ENCODE assay signal across 10 cellular contexts in the genomic region with DNA sequence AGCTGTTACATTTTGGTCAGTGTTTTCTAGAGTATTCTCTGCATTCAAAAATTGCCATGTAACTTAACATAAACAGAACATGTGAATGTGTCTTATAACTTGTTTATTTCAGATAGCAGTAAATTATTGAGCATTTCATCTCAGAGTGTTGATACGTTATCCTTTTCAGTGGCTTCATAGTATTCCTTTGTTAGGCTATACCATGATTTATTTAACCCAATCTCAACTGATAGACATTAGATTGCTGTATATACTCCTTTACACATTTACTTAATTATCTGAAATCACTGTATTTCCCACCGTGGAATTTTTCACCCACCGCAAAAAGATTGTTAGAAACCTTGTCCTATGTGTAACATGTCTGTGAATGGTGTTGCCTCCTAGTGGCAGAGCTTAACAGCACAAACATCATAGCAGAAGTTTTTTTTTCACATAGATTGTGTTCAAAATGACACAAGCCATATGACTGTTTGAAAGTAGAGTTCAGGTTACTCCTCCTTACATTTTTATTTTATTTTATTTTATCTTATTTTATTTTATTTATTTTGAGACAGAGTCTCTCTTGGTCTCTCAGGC. TPM values are rescaled to one million over a fixed set of nuclear protein-coding genes. Genes with fewer than 3 reads are reported as not detected.
DNase-seq lines count a peak whose midpoint lies in the region; ATAC-seq, FAIRE-seq and TF ChIP-seq lines count a peak whose summit lies in the region.
"Had no signal": no experiment of that assay in that cellular context is flagged by ENCODE, and none has a peak within 500 bp of the region (broad histone marks: within the 10 kb centered on the region; RNA-seq: fewer than 3 reads in every experiment).

No MANE protein-coding gene starts in this region.

- H3K27ac ChIP-seq in K562 (ENCODE audit: extremely low read depth, low read depth, low read length), result no peak overlapping the region

- H3K4me1 Mint-ChIP-seq in nephron progenitor cell, result no peaks in the 10 kb centered on the region
- H3K4me1 Mint-ChIP-seq: activated naive CD8-positive, alpha-beta T cell treated with anti-CD3 and anti-CD28 coated beads for 36 hours had no signal

- BruUV-seq in K562 (replicated peaks; lab: Mats Ljungman, UMichigan), result no TSS peak

- no peak for TF ChIP-seq RAD21 in K562 (CRISPR knock-in tag; conservative IDR thresholded peaks at IDR 0.05 in 1 of 2, IDR thresholded peaks at IDR 0.05 in 1 of 2)

- peak; percentile 20 for DNase-seq in GM03348 (ENCODE audit: low spot score)
- DNase-seq in Jurkat, Clone E6-1 (ENCODE audit: low read depth, low spot score), result peak; percentile 29
- peak in 3 of 4 experiments; percentile 11 to 12 (median 11) for DNase-seq in K562 (ENCODE audit: extremely low read depth in 1 of 4, low spot score in 3 of 4)
- DNase-seq in nephron progenitor cell, result no peak
- no peak for DNase-seq in NCI-H146 treated with DMSO at 0.1 percent for 48 hours (lab: John Stamatoyannopoulos, UW; ENCODE audit: unreplicated experiment)
- no peak for DNase-seq in DMS79 (lab: John Stamatoyannopoulos, UW)
- DNase-seq in NCI-H345 treated with DMSO at 0.1 percent for 48 hours (lab: John Stamatoyannopoulos, UW; ENCODE audit: unreplicated experiment), result no peak
- DNase-seq: activated naive CD8-positive, alpha-beta T cell treated with anti-CD3 and anti-CD28 coated beads for 36 hours; T-helper 1 cell had no signal

- WGBS in K562 (ENCODE audit: insufficient coverage, low coverage, missing lambda C conversion rate), result 75% methylated on average over 3 of the region's 3 CpGs

- no peaks in the 10 kb centered on the region for H3K9me1 ChIP-seq in K562 (ENCODE audit: control insufficient read depth, insufficient read depth, low read length)

- CTCF ChIA-PET in K562 (lab: Yijun Ruan, JAX; ENCODE audit: low intra/inter-chr PET ratio), result no interaction called here

- no peaks in the 10 kb centered on the region for H3K9me3 ChIP-seq in K562 (replicated peaks; ENCODE audit: control insufficient read depth, insufficient read depth, low read depth, low read length)

- H3K79me2 ChIP-seq in K562 (ENCODE audit: control insufficient read depth, insufficient read depth, low read length), result no peaks in the 10 kb centered on the region

- TF ChIP-seq EP300 in K562 (IDR thresholded peaks at IDR 0.05; ENCODE audit: low read length), result no peak

- peaks cover 68% of the 10 kb centered on the region for H3K36me3 ChIP-seq in K562 (ENCODE audit: control insufficient read depth, insufficient read depth, low read length)

- no peak overlapping the region for H3K27ac Mint-ChIP-seq in nephron progenitor cell
- H3K27ac Mint-ChIP-seq: activated naive CD8-positive, alpha-beta T cell treated with anti-CD3 and anti-CD28 coated beads for 36 hours had no signal

- POLR2A ChIA-PET in K562 (lab: Yijun Ruan, JAX), result no interaction called here

- H3K36me3 Mint-ChIP-seq in nephron progenitor cell (ENCODE audit: low read depth), result peaks cover 57% of the 10 kb centered on the region

- TF ChIP-seq POLR2A in K562 (conservative IDR thresholded peaks at IDR 0.05), result no peak

- no peaks in the 10 kb centered on the region for H3K27me3 Mint-ChIP-seq in nephron progenitor cell (ENCODE audit: low read depth, poor library complexity)
- H3K27me3 Mint-ChIP-seq: activated naive CD8-positive, alpha-beta T cell treated with anti-CD3 and anti-CD28 coated beads for 36 hours had no signal

- H3K4me3 ChIP-seq in Jurkat, Clone E6-1 (ENCODE audit: low read length), result no peak overlapping the region
- no peak overlapping the region for H3K4me3 ChIP-seq in K562

- no peaks in the 10 kb centered on the region for H3K27me3 ChIP-seq in K562 (ENCODE audit: control insufficient read depth in 2 of 2, insufficient read depth in 2 of 2, low read length in 2 of 2)

- no peak overlapping the region for H2AFZ ChIP-seq in K562 (ENCODE audit: low read depth, low read length)

- no peak overlapping the region for H3K4me3 Mint-ChIP-seq in nephron progenitor cell
- H3K4me3 Mint-ChIP-seq: activated naive CD8-positive, alpha-beta T cell treated with anti-CD3 and anti-CD28 coated beads for 36 hours had no signal

- H3K9ac ChIP-seq in K562 (ENCODE audit: insufficient read depth in 1 of 2, low read depth in 2 of 2, low read length in 2 of 2), result no peak overlapping the region

- FAIRE-seq in K562 (lab: Jason Lieb, UNC), result no peak

- no peaks in the 10 kb centered on the region for H3K4me1 ChIP-seq in K562 (replicated peaks in 1 of 2; ENCODE audit: control insufficient read depth in 2 of 2, insufficient read depth in 2 of 2, low read length in 2 of 2)

- H4K20me1 ChIP-seq in K562 (replicated peaks; ENCODE audit: control insufficient read depth, insufficient read depth, low read length), result no peaks in the 10 kb centered on the region

- ATAC-seq in K562, result no peak
- ATAC-seq in activated CD4-positive, CD25-positive, alpha-beta regulatory T cell treated with anti-CD3 and anti-CD28 coated beads, Interleukin-2, amount 50 U/mL, for 24 hours, result no peak

- TF ChIP-seq CTCF in K562 (IDR thresholded peaks at IDR 0.05 in 2 of 3, conservative IDR thresholded peaks at IDR 0.05 in 1 of 3; ENCODE audit: insufficient read depth in 2 of 3, low read depth in 1 of 3, low read length in 3 of 3) (peak; percentile 32 to 44 (median 42); a peak in 4 of 6 replicates), nephron progenitor cell (IDR thresholded peaks at IDR 0.05) (peak; percentile 40)

- intact Hi-C loops in K562 (cut with micrococcal nuclease), result no loop called here

- in situ Hi-C loops in K562 (cut with MboI), result no loop called here

- no peaks in the 10 kb centered on the region for H3K9me3 Mint-ChIP-seq in nephron progenitor cell
- H3K9me3 Mint-ChIP-seq: activated naive CD8-positive, alpha-beta T cell treated with anti-CD3 and anti-CD28 coated beads for 36 hours had no signal

- H3K4me2 ChIP-seq in K562 (ENCODE audit: insufficient read depth, low read length), result no peak overlapping the region

RNA-seq across cellular contexts. Expression of gene SLF2, which starts 21.4 kb away (rescaled TPM):
- polyA plus RNA-seq in Jurkat, Clone E6-1 (2012; ENCODE audit: insufficient read depth, insufficient read length), result 16.2 TPM
- 19.8 and 53.8 TPM in 2 replicates for total RNA-seq in K562 (2011; cell fraction: chromatin; rRNA removed; ENCODE audit: low replicate concordance)
- 21.0 and 23.3 TPM in 2 replicates for total RNA-seq in K562 (2011; cell fraction: nucleolus; rRNA removed)
- total RNA-seq in K562 (2011; cell fraction: nucleoplasm; rRNA removed), result 30.5 and 45.8 TPM in 2 replicates
- total RNA-seq in K562 (2014; rRNA removed) (7.8 and 8.8 TPM in 2 replicates), K562 (2014; rRNA removed; fragmentation: Illumina TruSeq; extraction: Trizol) (13.8 and 13.9 TPM in 2 replicates), K562 (2015; rRNA removed; fragmentation: Illumina TruSeq; extraction: Trizol) (17.6 and 18.4 TPM in 2 replicates), K562 (2021) (9.2 and 11.3 TPM in 2 replicates)
- polyA plus RNA-seq in K562 (2011; rRNA removed) (6.7 and 7.1 TPM in 2 replicates), K562 (2014; fragmentation: Illumina TruSeq; extraction: Trizol) (4.9 and 6.1 TPM in 2 replicates), K562 (2014; fragmentation: Nextera tagmentation; extraction: Ambion mirVana) (1 to 10 TPM; 1.7 to 1.8 TPM), K562 (2014; rRNA removed) (7.9 and 8.6 TPM in 2 replicates)
- polyA plus RNA-seq in K562 (2011; cell fraction: cytosol; rRNA removed), result 2.6 and 3.9 TPM in 2 replicates
- polyA plus RNA-seq in K562 (2011; cell fraction: nucleus; rRNA removed), result 9.7 and 10.6 TPM in 2 replicates
- polyA plus RNA-seq in K562 (2012), result 6.6 and 11.2 TPM in 2 replicates
- 13.3 and 19.4 TPM in 2 replicates for polyA minus RNA-seq in K562 (2011; rRNA and poly(A)+ RNA removed)
- 6.1 and 7.0 TPM in 2 replicates for polyA minus RNA-seq in K562 (2011; cell fraction: cytosol; rRNA and poly(A)+ RNA removed)
- 25.6 and 47.8 TPM in 2 replicates for polyA minus RNA-seq in K562 (2011; cell fraction: nucleus; rRNA and poly(A)+ RNA removed)

RNA-seq across cellular contexts. Expression of gene SEMA4G, which starts 35.1 kb away (rescaled TPM):
- 5.3 TPM for polyA plus RNA-seq in Jurkat, Clone E6-1 (2012; ENCODE audit: insufficient read depth, insufficient read length)
- 25.4 and 47.7 TPM in 2 replicates for total RNA-seq in K562 (2011; cell fraction: chromatin; rRNA removed; ENCODE audit: low replicate concordance)
- total RNA-seq in K562 (2011; cell fraction: nucleolus; rRNA removed), result 20.2 and 21.7 TPM in 2 replicates
- total RNA-seq in K562 (2011; cell fraction: nucleoplasm; rRNA removed), result 27.2 and 39.2 TPM in 2 replicates
- total RNA-seq in K562 (2014; rRNA removed), result 1.7 and 1.9 TPM in 2 replicates
- total RNA-seq in K562 (2014; rRNA removed; fragmentation: Illumina TruSeq; extraction: Trizol), result 1.3 and 1.5 TPM in 2 replicates
- 0.40 and 0.83 TPM in 2 replicates for total RNA-seq in K562 (2015; rRNA removed; fragmentation: Illumina TruSeq; extraction: Trizol)
- total RNA-seq in K562 (2021), result 4.1 and 4.2 TPM in 2 replicates
- 5.7 and 11.0 TPM in 2 replicates for polyA plus RNA-seq in K562 (2011; rRNA removed)
- polyA plus RNA-seq in K562 (2011; cell fraction: cytosol; rRNA removed), result 9.6 and 12.7 TPM in 2 replicates
- polyA plus RNA-seq in K562 (2011; cell fraction: nucleus; rRNA removed), result 27.9 and 42.5 TPM in 2 replicates
- polyA plus RNA-seq in K562 (2012), result 3.1 and 3.8 TPM in 2 replicates
- polyA plus RNA-seq in K562 (2014; fragmentation: Illumina TruSeq; extraction: Trizol), result 6.6 and 7.8 TPM in 2 replicates
- polyA plus RNA-seq in K562 (2014; fragmentation: Nextera tagmentation; extraction: Ambion mirVana), result 1 to 10 TPM; 1.2 to 1.8 TPM
- 3.9 and 4.2 TPM in 2 replicates for polyA plus RNA-seq in K562 (2014; rRNA removed)
- 5.3 and 6.2 TPM in 2 replicates for polyA minus RNA-seq in K562 (2011; rRNA and poly(A)+ RNA removed)
- 4.7 and 4.8 TPM in 2 replicates for polyA minus RNA-seq in K562 (2011; cell fraction: cytosol; rRNA and poly(A)+ RNA removed)
- 5.0 and 5.2 TPM in 2 replicates for polyA minus RNA-seq in K562 (2011; cell fraction: nucleus; rRNA and poly(A)+ RNA removed)

RNA-seq across cellular contexts. Expression of gene MRPL43, which starts 53.1 kb away (rescaled TPM):
- 115 TPM for polyA plus RNA-seq in Jurkat, Clone E6-1 (2012; ENCODE audit: insufficient read depth, insufficient read length)
- 12.8 and 41.1 TPM in 2 replicates for total RNA-seq in K562 (2011; cell fraction: chromatin; rRNA removed; ENCODE audit: low replicate concordance)
- total RNA-seq in K562 (2011; cell fraction: nucleolus; rRNA removed), result 39.1 and 47.4 TPM in 2 replicates
- 21.9 and 30.8 TPM in 2 replicates for total RNA-seq in K562 (2011; cell fraction: nucleoplasm; rRNA removed)
- total RNA-seq in K562 (2014; rRNA removed) (55.9 and 63.2 TPM in 2 replicates), K562 (2014; rRNA removed; fragmentation: Illumina TruSeq; extraction: Trizol) (20.5 and 21.3 TPM in 2 replicates), K562 (2015; rRNA removed; fragmentation: Illumina TruSeq; extraction: Trizol) (40.0 and 42.5 TPM in 2 replicates), K562 (2021) (47.0 and 48.5 TPM in 2 replicates)
- polyA plus RNA-seq in K562 (2011; rRNA removed) (37.2 and 47.6 TPM in 2 replicates), K562 (2014; fragmentation: Illumina TruSeq; extraction: Trizol) (29.1 and 50.5 TPM in 2 replicates), K562 (2014; fragmentation: Nextera tagmentation; extraction: Ambion mirVana) (10 to 100 TPM; 15.1 to 25.6 TPM), K562 (2014; rRNA removed) (63.7 and 77.5 TPM in 2 replicates)
- 62.0 and 116 TPM in 2 replicates for polyA plus RNA-seq in K562 (2011; cell fraction: cytosol; rRNA removed)
- 74.2 and 104 TPM in 2 replicates for polyA plus RNA-seq in K562 (2011; cell fraction: nucleus; rRNA removed)
- polyA plus RNA-seq in K562 (2012), result 58.5 and 65.3 TPM in 2 replicates
- polyA minus RNA-seq in K562 (2011; rRNA and poly(A)+ RNA removed), result 7.5 and 9.8 TPM in 2 replicates
- polyA minus RNA-seq in K562 (2011; cell fraction: cytosol; rRNA and poly(A)+ RNA removed), result 15.6 and 15.7 TPM in 2 replicates
- polyA minus RNA-seq in K562 (2011; cell fraction: nucleus; rRNA and poly(A)+ RNA removed), result 26.4 and 27.4 TPM in 2 replicates

RNA-seq across cellular contexts. Expression of gene TWNK, which starts 53.2 kb away (rescaled TPM):
- polyA plus RNA-seq in Jurkat, Clone E6-1 (2012; ENCODE audit: insufficient read depth, insufficient read length), result 20.6 TPM
- 20.7 and 34.6 TPM in 2 replicates for total RNA-seq in K562 (2011; cell fraction: chromatin; rRNA removed; ENCODE audit: low replicate concordance)
- total RNA-seq in K562 (2011; cell fraction: nucleolus; rRNA removed), result 16.7 and 19.2 TPM in 2 replicates
- total RNA-seq in K562 (2011; cell fraction: nucleoplasm; rRNA removed), result 17.9 and 20.4 TPM in 2 replicates
- total RNA-seq in K562 (2014; rRNA removed), result 17.9 and 20.6 TPM in 2 replicates
- total RNA-seq in K562 (2014; rRNA removed; fragmentation: Illumina TruSeq; extraction: Trizol), result 16.6 and 18.0 TPM in 2 replicates
- total RNA-seq in K562 (2015; rRNA removed; fragmentation: Illumina TruSeq; extraction: Trizol), result 13.6 and 14.3 TPM in 2 replicates
- 19.2 and 24.5 TPM in 2 replicates for total RNA-seq in K562 (2021)
- polyA plus RNA-seq in K562 (2011; rRNA removed), result 16.1 and 17.4 TPM in 2 replicates
- 13.8 and 17.6 TPM in 2 replicates for polyA plus RNA-seq in K562 (2011; cell fraction: cytosol; rRNA removed)
- polyA plus RNA-seq in K562 (2011; cell fraction: nucleus; rRNA removed), result 13.3 and 19.8 TPM in 2 replicates
- 10.5 and 24.8 TPM in 2 replicates for polyA plus RNA-seq in K562 (2012)
- polyA plus RNA-seq in K562 (2014; fragmentation: Illumina TruSeq; extraction: Trizol), result 34.7 and 35.5 TPM in 2 replicates
- 10 to 100 TPM; 11.6 to 14.8 TPM for polyA plus RNA-seq in K562 (2014; fragmentation: Nextera tagmentation; extraction: Ambion mirVana)
- 16.6 and 18.9 TPM in 2 replicates for polyA plus RNA-seq in K562 (2014; rRNA removed)
- 15.7 and 22.2 TPM in 2 replicates for polyA minus RNA-seq in K562 (2011; rRNA and poly(A)+ RNA removed)
- 8.4 and 13.6 TPM in 2 replicates for polyA minus RNA-seq in K562 (2011; cell fraction: cytosol; rRNA and poly(A)+ RNA removed)
- 7.5 and 8.2 TPM in 2 replicates for polyA minus RNA-seq in K562 (2011; cell fraction: nucleus; rRNA and poly(A)+ RNA removed)

Comparison
In these comparisons a context has a peak if more than half of its experiments do, and no peak if none do; other contexts are left out.
1. DNase-seq: peak in GM03348 (single experiment), Jurkat, Clone E6-1 (single experiment) and K562 (3 of 4); none in nephron progenitor cell (single experiment), NCI-H146 treated with DMSO at 0.1 percent for 48 hours (single experiment), DMS79 (single experiment) and NCI-H345 treated with DMSO at 0.1 percent for 48 hours (single experiment).